In genomic region chr7:33191326-33191725, GRCh38 we compare ENCODE assay signal across 10 cellular contexts.
DNase-seq lines count a peak whose midpoint lies in the region; ATAC-seq and TF ChIP-seq lines count a peak whose summit lies in the region.
"Had no signal": no experiment of that assay in that cellular context is flagged by ENCODE, and none has a peak within 500 bp of the region (broad histone marks: within the 10 kb centered on the region; RNA-seq: fewer than 3 reads in every experiment).

No MANE protein-coding gene starts in this region.

- TF ChIP-seq EP300 in stomach (IDR thresholded peaks at IDR 0.05): no peak

- H3K9me3 Mint-ChIP-seq in activated T-cell treated with anti-CD3 and anti-CD28 coated beads, Interleukin-2, amount 50 U/mL, for 72 hours: no peaks in the 10 kb centered on the region

- H3K27ac ChIP-seq in stomach: no peak overlapping the region
- H3K27ac ChIP-seq: epithelial cell of prostate, SJSA1 had no signal

- no peak overlapping the region for H3K27ac Mint-ChIP-seq in activated T-cell treated with anti-CD3 and anti-CD28 coated beads, Interleukin-2, amount 50 U/mL, for 72 hours

- TF ChIP-seq CTCF in stomach (IDR thresholded peaks at IDR 0.05): no peak

- peaks cover 0 to 12% (median 5%) of the 10 kb centered on the region in 4 donors for H3K4me1 ChIP-seq in stomach
- H3K4me1 ChIP-seq: SJSA1 had no signal

- H3K36me3 ChIP-seq in stomach (no peaks in the 10 kb centered on the region), MG63 (no peaks in the 10 kb centered on the region)
- H3K36me3 ChIP-seq: SJSA1 had no signal

- no peaks in the 10 kb centered on the region for H3K27me3 ChIP-seq in stomach
- no peaks in the 10 kb centered on the region for H3K27me3 ChIP-seq in MG63
- H3K27me3 ChIP-seq: SJSA1 had no signal

- peak in 1 of 2 donors; percentile 8 for DNase-seq in activated T-cell treated with anti-CD3 and anti-CD28 coated beads, Interleukin-2, amount 50 U/mL, for 72 hours
- no peak for DNase-seq in activated T-cell treated with anti-CD3 and anti-CD28 coated beads for 4 hours
- DNase-seq in SW480 (ENCODE audit: low spot score): peak; percentile 79
- DNase-seq in stomach: peak; percentile 26
- DNase-seq in activated effector memory CD4-positive, alpha-beta T cell treated with Interleukin-2 at 50 U/mL for 16 hours: no peak
- no peak for DNase-seq in MG63
- no peak for DNase-seq in EL

- no peaks in the 10 kb centered on the region for H3K27me3 Mint-ChIP-seq in activated T-cell treated with anti-CD3 and anti-CD28 coated beads, Interleukin-2, amount 50 U/mL, for 72 hours (ENCODE audit: low read depth)

- TF ChIP-seq POLR2A in stomach (IDR thresholded peaks at IDR 0.05): no peak

- intact Hi-C loops in stomach (cut with DNase I; ENCODE audit: low total_unique reads): no loop called here

- H3K4me3 ChIP-seq in stomach (no peak overlapping the region), MG63 (no peak overlapping the region)
- H3K4me3 ChIP-seq: SJSA1 had no signal

- H3K9me3 ChIP-seq in stomach (peaks cover 0 to 3% (median 0%) of the 10 kb centered on the region in 4 donors), MG63 (no peaks in the 10 kb centered on the region; the same call in 1 of the 2 replicates)
- H3K9me3 ChIP-seq: SJSA1 had no signal

- peak overlapping the region; percentile 18 to 22 for H3K4me3 Mint-ChIP-seq in activated T-cell treated with anti-CD3 and anti-CD28 coated beads, Interleukin-2, amount 50 U/mL, for 72 hours

- ATAC-seq in activated T-cell treated with anti-CD3 and anti-CD28 coated beads, Interleukin-2, amount 50 U/mL, for 72 hours (replicated peaks in 1 of 2): peak; percentile 70 to 74
- ATAC-seq in HG02981 (IDR thresholded peaks at IDR 0.05; ENCODE audit: unreplicated experiment): peak; percentile 87

- H3K4me1 Mint-ChIP-seq in activated T-cell treated with anti-CD3 and anti-CD28 coated beads, Interleukin-2, amount 50 U/mL, for 72 hours (ENCODE audit: low read depth): peaks cover 20% of the 10 kb centered on the region

- H3K36me3 Mint-ChIP-seq in activated T-cell treated with anti-CD3 and anti-CD28 coated beads, Interleukin-2, amount 50 U/mL, for 72 hours (ENCODE audit: insufficient read depth in 2 of 2): no peaks in the 10 kb centered on the region

Comparison
In these comparisons a context has a peak if more than half of its experiments do, and no peak if none do; other contexts are left out.
1. DNase-seq: peak in SW480 (single experiment) and stomach (single experiment); none in activated T-cell treated with anti-CD3 and anti-CD28 coated beads for 4 hours (single experiment), activated effector memory CD4-positive, alpha-beta T cell treated with Interleukin-2 at 50 U/mL for 16 hours (single experiment), MG63 (single experiment) and EL (single experiment).